ENCODE assay signal across 8 cellular contexts in the genomic region with DNA sequence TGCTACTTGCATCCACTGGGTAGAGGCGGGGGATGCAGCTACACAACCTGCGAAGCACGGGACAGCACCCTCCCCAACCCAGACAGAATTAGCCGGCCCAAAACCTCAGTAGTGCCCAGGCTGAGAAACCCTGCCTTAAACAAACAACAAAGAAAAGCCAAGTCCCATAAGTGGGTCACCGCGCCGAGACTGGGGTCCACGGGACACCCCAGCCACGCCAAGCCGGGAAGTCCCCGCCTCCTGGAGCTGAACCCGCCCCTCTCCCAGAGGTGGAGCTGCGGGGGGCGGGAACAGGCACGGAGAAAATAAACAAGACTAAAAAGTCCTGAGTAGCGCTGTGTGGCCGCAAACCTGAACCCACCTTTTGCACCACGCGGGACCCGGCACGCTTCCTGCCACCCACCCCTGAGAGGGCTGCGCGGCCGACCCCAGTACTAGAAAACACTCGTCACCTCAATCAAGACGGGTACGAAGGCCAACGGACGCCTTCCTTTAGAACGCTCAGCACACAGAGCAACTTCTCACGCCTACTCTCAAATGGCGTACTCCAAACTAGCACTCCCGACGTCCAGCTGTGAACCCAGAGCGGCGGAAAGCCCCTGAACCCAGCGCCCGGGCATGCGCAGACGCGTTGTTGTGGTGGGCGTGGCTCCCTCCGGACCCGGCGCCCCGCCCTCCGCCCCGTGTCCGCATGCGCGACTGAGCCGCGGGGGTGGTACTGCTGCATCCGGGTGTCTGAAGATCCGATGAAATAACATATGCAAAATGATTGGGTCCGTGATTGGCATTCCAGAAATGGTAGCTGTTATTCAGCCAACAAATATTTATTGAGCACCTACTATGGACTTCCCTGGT. TPM values are rescaled to one million over a fixed set of nuclear protein-coding genes. Genes with fewer than 3 reads are reported as not detected.
DNase-seq lines count a peak whose midpoint lies in the region; ATAC-seq, FAIRE-seq and TF ChIP-seq lines count a peak whose summit lies in the region.
"Not testable (repeated sequence)": the region's sequence is repeated elsewhere in the genome, so short reads cannot be mapped to it uniquely, and the experiment has no call there.

No MANE protein-coding gene starts in this region.

- H3K9me3 ChIP-seq in ascending aorta, result not testable (repeated sequence)

- DNase-seq in NCI-H1930 (lab: John Stamatoyannopoulos, UW), result peak; percentile 24 to 66
- DNase-seq in UCSD-AML1 (lab: John Stamatoyannopoulos, UW; ENCODE audit: unreplicated experiment), result peak; percentile 76
- DNase-seq in ascending aorta (ENCODE audit: low spot score in 2 of 2), result peak; percentile 57 to 82
- DNase-seq in left ventricle myocardium superior, result peak; percentile 85
- DNase-seq in sciatic nerve (ENCODE audit: low spot score), result peak; percentile 82
- peak; percentile 84 for DNase-seq in urothelium cell line (ENCODE audit: low spot score)

- not testable (repeated sequence) for H3K4me1 ChIP-seq in ascending aorta

- peak overlapping the region; percentile 40 to 92 for H3K27ac ChIP-seq in ascending aorta

- not testable (repeated sequence) for H3K36me3 ChIP-seq in ascending aorta

- H3K4me3 ChIP-seq in ascending aorta, result peak overlapping the region; percentile 33 to 81

- TF ChIP-seq CTCF in ascending aorta (IDR thresholded peaks at IDR 0.05), result not testable (repeated sequence)

- FAIRE-seq in urothelium cell line (lab: Jason Lieb, UNC), result peak; percentile 98

- not testable (repeated sequence) for H3K27me3 ChIP-seq in ascending aorta

- peak; percentile 43 for ATAC-seq in GM18861 (IDR thresholded peaks at IDR 0.05; ENCODE audit: unreplicated experiment)
- ATAC-seq in HG03045 (IDR thresholded peaks at IDR 0.05; ENCODE audit: unreplicated experiment), result peak; percentile 69
- ATAC-seq in left ventricle myocardium superior, result peak; percentile 98
- ATAC-seq in sciatic nerve, result peak; percentile 99

- intact Hi-C loops in ascending aorta (cut with DNase I); left ventricle myocardium superior (cut with micrococcal nuclease); sciatic nerve (cut with DNase I): not testable (repeated sequence)

RNA-seq across cellular contexts. Expression of a gene that starts 4.8 kb away (rescaled TPM):
- not detected for total RNA-seq in ascending aorta
- not detected for total RNA-seq in left ventricle myocardium superior
- total RNA-seq in sciatic nerve, result 0.27 TPM

RNA-seq across cellular contexts. Expression of a gene that starts 20.3 kb away (rescaled TPM):
- total RNA-seq in ascending aorta (126 TPM), left ventricle myocardium superior (45.0 TPM), sciatic nerve (144 TPM)

RNA-seq across cellular contexts. Expression of a gene that starts 35.2 kb away (rescaled TPM):
- 14.3 TPM for total RNA-seq in ascending aorta
- total RNA-seq in left ventricle myocardium superior, result 40.8 TPM
- total RNA-seq in sciatic nerve, result 42.3 TPM

Comparison
In these comparisons a context has a peak if more than half of its experiments do, and no peak if none do; other contexts are left out.
1. Peak in every context shown above with its lines: DNase-seq, ATAC-seq, H3K4me3 ChIP-seq and H3K27ac ChIP-seq.
2. ATAC-seq: peak in every context shown above with its lines; median percentile 99 in sciatic nerve; 98 in left ventricle myocardium superior; 69 in HG03045; 43 in GM18861.